In the genomic region with DNA sequence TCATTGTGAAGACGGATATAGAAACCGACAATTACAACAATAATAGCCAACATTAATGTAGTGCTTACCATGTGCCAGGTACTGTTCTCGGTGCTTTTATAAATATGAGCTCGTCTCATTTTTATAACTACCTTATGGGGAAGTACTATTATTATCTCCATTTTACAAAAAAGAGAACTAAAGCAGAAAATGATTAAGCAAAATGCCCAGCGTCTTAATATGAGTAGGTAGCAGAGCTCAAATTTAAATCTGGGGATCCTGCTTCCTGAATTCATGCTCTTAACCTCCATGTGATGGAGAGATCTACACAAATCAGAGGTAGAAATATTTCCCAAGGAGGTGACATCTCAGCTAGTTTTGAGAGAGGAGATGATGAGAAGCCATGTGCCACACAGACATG, we compare ENCODE assay signal across 33 cellular contexts.
"Had no signal": no experiment of that assay in that cellular context is flagged by ENCODE, and none has a peak within 500 bp of the region (broad histone marks: within the 10 kb centered on the region; RNA-seq: fewer than 3 reads in every experiment).

No MANE protein-coding gene starts in this region.

- H3K27ac Mint-ChIP-seq: activated CD4-positive, alpha-beta T cell treated with anti-CD3 and anti-CD28 coated beads, Interleukin-2, amount 10 ng/mL, durations not matched to agents 24 days and 14 days; activated CD8-positive, alpha-beta T cell treated with anti-CD3 and anti-CD28 coated beads, Interleukin-2, amount 10 ng/mL, durations not matched to agents 7 days and 5 days; activated naive CD4-positive, alpha-beta T cell treated with anti-CD3 and anti-CD28 coated beads, Interleukin-2, amount 50 U/mL, for 24 hours; activated naive CD8-positive, alpha-beta T cell treated with anti-CD3 and anti-CD28 coated beads, Interleukin-2, amount 10 ng/mL, durations not matched to agents 7 days and 5 days; activated T-cell treated with anti-CD3 and anti-CD28 coated beads, Interleukin-2, amount 50 U/mL, for 24 hours; activated T-helper 2 cell treated with anti-CD3 and anti-CD28 coated beads, Interferon-gamma antibody, Interleukin-2, Interleukin-4, amounts not matched to agents 10 μg/mL and 5 μg/mL and 100 μg/mL, durations not matched to agents 14 hours and 24 hours and 36 hours; T-helper 1 cell treated with Interleukin-12 subunit alpha and Interleukin-12 subunit beta and Interleukin-4 antibody, amounts not matched to agents 30 μg/mL and 1 μg/mL, for 36 hours; T-helper 2 cell treated with Interferon-gamma antibody and Interleukin-4, amounts not matched to agents 5 μg/mL and 100 μg/mL, for 36 hours had no signal

- H3K4me1 Mint-ChIP-seq: activated CD4-positive, alpha-beta T cell treated with anti-CD3 and anti-CD28 coated beads, Interleukin-2, amount 10 ng/mL, durations not matched to agents 24 days and 14 days; activated naive CD4-positive, alpha-beta T cell treated with anti-CD3 and anti-CD28 coated beads, Interleukin-2, amount 50 U/mL, for 24 hours; activated naive CD8-positive, alpha-beta T cell treated with anti-CD3 and anti-CD28 coated beads, Interleukin-2, amount 10 ng/mL, durations not matched to agents 7 days and 5 days; central memory CD8-positive, alpha-beta T cell had no signal

- H3K27ac ChIP-seq: ascending aorta, cardiac muscle cell, SJSA1 had no signal

- H3K36me3 ChIP-seq: ascending aorta, cardiac muscle cell, SJSA1 had no signal

- H3K4me3 Mint-ChIP-seq: activated CD4-positive, alpha-beta T cell treated with anti-CD3 and anti-CD28 coated beads, Interleukin-2, amount 10 ng/mL, durations not matched to agents 24 days and 14 days; activated CD8-positive, alpha-beta T cell treated with anti-CD3 and anti-CD28 coated beads, Interleukin-2, amount 10 ng/mL, durations not matched to agents 7 days and 5 days; activated naive CD4-positive, alpha-beta T cell treated with anti-CD3 and anti-CD28 coated beads, Interleukin-2, amount 50 U/mL, for 24 hours; activated naive CD8-positive, alpha-beta T cell treated with anti-CD3 and anti-CD28 coated beads, Interleukin-2, amount 10 ng/mL, durations not matched to agents 7 days and 5 days; activated T-cell treated with anti-CD3 and anti-CD28 coated beads, Interleukin-2, amount 50 U/mL, for 24 hours; central memory CD8-positive, alpha-beta T cell; T-helper 1 cell treated with Interleukin-12 subunit alpha and Interleukin-12 subunit beta and Interleukin-4 antibody, amounts not matched to agents 30 μg/mL and 1 μg/mL, for 36 hours; T-helper 2 cell treated with Interferon-gamma antibody and Interleukin-4, amounts not matched to agents 5 μg/mL and 100 μg/mL, for 36 hours had no signal

- H3K36me3 Mint-ChIP-seq: activated naive CD8-positive, alpha-beta T cell treated with anti-CD3 and anti-CD28 coated beads, Interleukin-2, amount 10 ng/mL, durations not matched to agents 7 days and 5 days had no signal

- H3K27me3 Mint-ChIP-seq: activated CD4-positive, alpha-beta T cell treated with anti-CD3 and anti-CD28 coated beads, Interleukin-2, amount 10 ng/mL, durations not matched to agents 24 days and 14 days; activated naive CD4-positive, alpha-beta T cell treated with anti-CD3 and anti-CD28 coated beads, Interleukin-2, amount 50 U/mL, for 24 hours; activated naive CD8-positive, alpha-beta T cell treated with anti-CD3 and anti-CD28 coated beads, Interleukin-2, amount 10 ng/mL, durations not matched to agents 7 days and 5 days; activated T-cell treated with anti-CD3 and anti-CD28 coated beads, Interleukin-2, amount 50 U/mL, for 24 hours; central memory CD8-positive, alpha-beta T cell had no signal

- H3K9me2 ChIP-seq: SK-N-SH had no signal

- H3K9ac ChIP-seq: SK-N-SH had no signal

- DNase-seq: activated CD4-positive, alpha-beta T cell treated with anti-CD3 and anti-CD28 coated beads, Interleukin-2, amount 10 ng/mL, durations not matched to agents 24 days and 14 days; activated CD4-positive, alpha-beta T cell treated with anti-CD3 and anti-CD28 coated beads, Interleukin-2, amount 50 U/mL, for 4 hours; activated CD8-positive, alpha-beta T cell treated with anti-CD3 and anti-CD28 coated beads, Interleukin-2, amount 10 ng/mL, durations not matched to agents 7 days and 5 days; activated gamma-delta T cell; activated naive CD4-positive, alpha-beta T cell treated with Interleukin-2 at 50 U/mL for 16 hours; activated naive CD8-positive, alpha-beta T cell treated with anti-CD3 and anti-CD28 coated beads, Interleukin-2, amount 10 ng/mL, durations not matched to agents 7 days and 5 days; activated T-cell treated with anti-CD3 and anti-CD28 coated beads, Interleukin-2, amount 50 U/mL, for 24 hours; amygdala; KBM-7; MM.1S; MV-4-11; NCI-H1092 treated with DMSO at 0.1 percent for 48 hours; NCI-H1417; NCI-H187 treated with DMSO at 0.1 percent for 48 hours; NCI-H2081; NCI-H2171 treated with DMSO at 0.1 percent for 48 hours; NCI-H2227 treated with DMSO at 0.1 percent for 48 hours; NCI-H446; NCI-H510A treated with DMSO at 0.1 percent for 48 hours; NCI-H69; NCI-H82; SHP77; SK-N-SH had no signal

- H3K9me3 Mint-ChIP-seq: activated CD4-positive, alpha-beta T cell treated with anti-CD3 and anti-CD28 coated beads, Interleukin-2, amount 10 ng/mL, durations not matched to agents 24 days and 14 days; activated naive CD8-positive, alpha-beta T cell treated with anti-CD3 and anti-CD28 coated beads, Interleukin-2, amount 10 ng/mL, durations not matched to agents 7 days and 5 days; activated T-cell treated with anti-CD3 and anti-CD28 coated beads, Interleukin-2, amount 50 U/mL, for 24 hours; activated T-helper 2 cell treated with anti-CD3 and anti-CD28 coated beads, Interferon-gamma antibody, Interleukin-2, Interleukin-4, amounts not matched to agents 10 μg/mL and 5 μg/mL and 100 μg/mL, durations not matched to agents 14 hours and 24 hours and 36 hours; T-helper 2 cell treated with Interferon-gamma antibody and Interleukin-4, amounts not matched to agents 5 μg/mL and 100 μg/mL, for 36 hours had no signal

- H3K9me3 ChIP-seq: ascending aorta, SJSA1, SK-N-SH had no signal

- H3K4me2 ChIP-seq: SK-N-SH had no signal

- H3K27me3 ChIP-seq: ascending aorta, cardiac muscle cell, SJSA1 had no signal

- ATAC-seq: activated CD8-positive, alpha-beta T cell treated with anti-CD3 and anti-CD28 coated beads, Interleukin-2, amount 10 ng/mL, durations not matched to agents 7 days and 5 days; Panc1 had no signal

- FAIRE-seq: TTC549 had no signal

- H3K4me3 ChIP-seq: ascending aorta, cardiac muscle cell, SJSA1 had no signal
